In genomic region chr4:10317345-10317744, GRCh38 we compare ENCODE assay signal across 31 cellular contexts.
"Had no signal": no experiment of that assay in that cellular context is flagged by ENCODE, and none has a peak within 500 bp of the region (broad histone marks: within the 10 kb centered on the region; RNA-seq: fewer than 3 reads in every experiment).

No MANE protein-coding gene starts in this region.

- H3K27me3 ChIP-seq: ovary, right lobe of liver, sigmoid colon, testis, tibial artery, transverse colon, upper lobe of left lung, vagina had no signal

- H3K79me2 ChIP-seq: parathyroid adenoma had no signal

- H2AFZ ChIP-seq: parathyroid adenoma had no signal

- H3K27ac ChIP-seq: ovary, parathyroid adenoma, psoas muscle, right lobe of liver, sigmoid colon, skin epidermis, spleen, suprapubic skin, testis, tibial artery, transverse colon, upper lobe of left lung, vagina had no signal

- H3K9ac ChIP-seq: parathyroid adenoma had no signal

- FAIRE-seq: urothelium cell line had no signal

- DNase-seq: naive thymus-derived CD8-positive, alpha-beta T cell; nephron progenitor cell; occipital lobe; ovary; posterior cingulate gyrus; psoas muscle; right cardiac atrium; right lobe of liver; sigmoid colon; spleen; stimulated activated CD4-positive, alpha-beta T cell treated with anti-CD3 and anti-CD28 coated beads, Interleukin-12 subunit alpha, Interleukin-12 subunit beta, amount 100 ng/mL, for 4 hours; stimulated activated CD4-positive, alpha-beta T cell treated with anti-CD3 and anti-CD28 coated beads, Interleukin-1b, Interleukin-23, amount 100 ng/mL, for 48 hours; stimulated activated CD4-positive, alpha-beta T cell treated with anti-CD3 and anti-CD28 coated beads, Interleukin-4, amount 100 ng/mL, for 1 hour; stimulated activated CD4-positive, alpha-beta T cell treated with anti-CD3 and anti-CD28 coated beads, Interleukin-4, amount 100 ng/mL, for 4 hours; stimulated activated CD8-positive, alpha-beta memory T cell treated with anti-CD3 and anti-CD28 coated beads, Interleukin-4, amount 100 ng/mL, for 48 hours; stimulated activated naive CD4-positive, alpha-beta T cell; stimulated activated naive CD8-positive, alpha-beta T cell treated with anti-CD3 and anti-CD28 coated beads, Interleukin-15, amount 100 ng/mL, for 72 hours; stimulated activated naive CD8-positive, alpha-beta T cell treated with anti-CD3 and anti-CD28 coated beads, Interleukin-15, Interleukin-2, amounts not matched to agents 100 U/mL and 50 U/mL, for 24 hours; substantia nigra; testis; tibial artery; transverse colon; upper lobe of left lung had no signal

- H3K4me2 ChIP-seq: smooth muscle cell had no signal

- H3K4me3 ChIP-seq: ovary, psoas muscle, right lobe of liver, sigmoid colon, skin epidermis, smooth muscle cell, spleen, suprapubic skin, testis, tibial artery, transverse colon, upper lobe of left lung, vagina had no signal

- H3K9me3 ChIP-seq: ovary, psoas muscle, right lobe of liver, sigmoid colon, spleen, suprapubic skin, testis, tibial artery, transverse colon, upper lobe of left lung, vagina had no signal

- H3K36me3 ChIP-seq: ovary, right lobe of liver, sigmoid colon, spleen, suprapubic skin, tibial artery, transverse colon, upper lobe of left lung, vagina had no signal

- H3K4me1 ChIP-seq: parathyroid adenoma, psoas muscle, right lobe of liver, sigmoid colon, spleen, suprapubic skin, testis, tibial artery, transverse colon, upper lobe of left lung, vagina had no signal

- ATAC-seq: naive thymus-derived CD8-positive, alpha-beta T cell; natural killer cell treated with Interleukin-12 subunit alpha and Interleukin-12 subunit beta and Interleukin-15 and Interleukin-18, amount 100 ng/mL, for 72 hours; psoas muscle; right cardiac atrium; right lobe of liver; stimulated activated memory B cell treated with anti-CD40 and anti-IgM and Interleukin-4, amounts not matched to agents 10 μg/mL and 1 μg/mL and 100 μg/mL, for 72 hours; stimulated activated naive CD8-positive, alpha-beta T cell treated with anti-CD3 and anti-CD28 coated beads, Interleukin-15, amount 100 ng/mL, for 72 hours; stimulated activated naive CD8-positive, alpha-beta T cell treated with anti-CD3 and anti-CD28 coated beads, Interleukin-15, Interleukin-2, amounts not matched to agents 100 U/mL and 50 U/mL, for 24 hours had no signal
